In genomic region chr11:9351321-9351881, GRCh38 we compare ENCODE assay signal across 25 cellular contexts.
"Had no signal": no experiment of that assay in that cellular context is flagged by ENCODE, and none has a peak within 500 bp of the region (broad histone marks: within the 10 kb centered on the region; RNA-seq: fewer than 3 reads in every experiment).

No MANE protein-coding gene starts in this region.

- DNase-seq: activated gamma-delta T cell treated with Interleukin-2 at 50 U/mL for 16 hours; activated T-cell treated with anti-CD3 and anti-CD28 coated beads, Interleukin-2, amount 50 U/mL, for 1 hour; anterior cingulate cortex; central memory CD4-positive, alpha-beta T cell; dorsolateral prefrontal cortex; effector memory CD8-positive, alpha-beta T cell; esophagus squamous epithelium; head of caudate nucleus; islet precursor cell; ovary; psoas muscle; right cardiac atrium; stimulated activated CD4-positive, alpha-beta T cell treated with anti-CD3 and anti-CD28 coated beads, Interleukin-1b, Interleukin-23, amount 100 ng/mL, for 48 hours; T-helper 9 cell had no signal

- H3K4me3 ChIP-seq: dorsolateral prefrontal cortex, esophagus squamous epithelium, gastroesophageal sphincter, lung, ovary, psoas muscle, skin epidermis had no signal

- H3K27me3 ChIP-seq: dorsolateral prefrontal cortex, esophagus squamous epithelium, gastroesophageal sphincter, ovary had no signal

- H3K4me1 ChIP-seq: esophagus squamous epithelium, gastroesophageal sphincter, psoas muscle had no signal

- ATAC-seq: effector memory CD8-positive, alpha-beta T cell; gastroesophageal sphincter; psoas muscle; stimulated activated memory B cell treated with anti-CD40 and anti-IgM and Interleukin-4, amounts not matched to agents 10 μg/mL and 1 μg/mL and 100 μg/mL, for 72 hours; WTC11 had no signal

- FAIRE-seq: colon had no signal

- H3K4me3 Mint-ChIP-seq: activated naive CD4-positive, alpha-beta T cell treated with anti-CD3 and anti-CD28 coated beads, Interleukin-2, amount 50 U/mL, for 24 hours; brain; effector memory CD8-positive, alpha-beta T cell; nephron; stimulated activated memory B cell treated with anti-CD40 and anti-IgM and Interleukin-4, amounts not matched to agents 10 μg/mL and 1 μg/mL and 100 μg/mL, for 72 hours; type B pancreatic cell; WTC11 had no signal

- H3K36me3 ChIP-seq: esophagus squamous epithelium, gastroesophageal sphincter, neutrophil, ovary had no signal

- H3K9me3 Mint-ChIP-seq: activated naive CD4-positive, alpha-beta T cell treated with anti-CD3 and anti-CD28 coated beads, Interleukin-2, amount 50 U/mL, for 24 hours; brain; effector memory CD8-positive, alpha-beta T cell; nephron; stimulated activated memory B cell treated with anti-CD40 and anti-IgM and Interleukin-4, amounts not matched to agents 10 μg/mL and 1 μg/mL and 100 μg/mL, for 72 hours; type B pancreatic cell had no signal

- H3K27ac ChIP-seq: dorsolateral prefrontal cortex, esophagus squamous epithelium, gastroesophageal sphincter, neutrophil, ovary, psoas muscle had no signal

- H3K36me3 Mint-ChIP-seq: brain, type B pancreatic cell, WTC11 had no signal

- H3K9me3 ChIP-seq: esophagus squamous epithelium, gastroesophageal sphincter, neutrophil, ovary, psoas muscle had no signal

- H3K27me3 Mint-ChIP-seq: activated naive CD4-positive, alpha-beta T cell treated with anti-CD3 and anti-CD28 coated beads, Interleukin-2, amount 50 U/mL, for 24 hours; type B pancreatic cell had no signal

- H3K27ac Mint-ChIP-seq: activated naive CD4-positive, alpha-beta T cell treated with anti-CD3 and anti-CD28 coated beads, Interleukin-2, amount 50 U/mL, for 24 hours; brain; effector memory CD8-positive, alpha-beta T cell; nephron; stimulated activated memory B cell treated with anti-CD40 and anti-IgM and Interleukin-4, amounts not matched to agents 10 μg/mL and 1 μg/mL and 100 μg/mL, for 72 hours; type B pancreatic cell; WTC11 had no signal

- H3K4me1 Mint-ChIP-seq: brain; nephron; stimulated activated memory B cell treated with anti-CD40 and anti-IgM and Interleukin-4, amounts not matched to agents 10 μg/mL and 1 μg/mL and 100 μg/mL, for 72 hours had no signal
